ENCODE assay signal across 8 cellular contexts in the genomic region with DNA sequence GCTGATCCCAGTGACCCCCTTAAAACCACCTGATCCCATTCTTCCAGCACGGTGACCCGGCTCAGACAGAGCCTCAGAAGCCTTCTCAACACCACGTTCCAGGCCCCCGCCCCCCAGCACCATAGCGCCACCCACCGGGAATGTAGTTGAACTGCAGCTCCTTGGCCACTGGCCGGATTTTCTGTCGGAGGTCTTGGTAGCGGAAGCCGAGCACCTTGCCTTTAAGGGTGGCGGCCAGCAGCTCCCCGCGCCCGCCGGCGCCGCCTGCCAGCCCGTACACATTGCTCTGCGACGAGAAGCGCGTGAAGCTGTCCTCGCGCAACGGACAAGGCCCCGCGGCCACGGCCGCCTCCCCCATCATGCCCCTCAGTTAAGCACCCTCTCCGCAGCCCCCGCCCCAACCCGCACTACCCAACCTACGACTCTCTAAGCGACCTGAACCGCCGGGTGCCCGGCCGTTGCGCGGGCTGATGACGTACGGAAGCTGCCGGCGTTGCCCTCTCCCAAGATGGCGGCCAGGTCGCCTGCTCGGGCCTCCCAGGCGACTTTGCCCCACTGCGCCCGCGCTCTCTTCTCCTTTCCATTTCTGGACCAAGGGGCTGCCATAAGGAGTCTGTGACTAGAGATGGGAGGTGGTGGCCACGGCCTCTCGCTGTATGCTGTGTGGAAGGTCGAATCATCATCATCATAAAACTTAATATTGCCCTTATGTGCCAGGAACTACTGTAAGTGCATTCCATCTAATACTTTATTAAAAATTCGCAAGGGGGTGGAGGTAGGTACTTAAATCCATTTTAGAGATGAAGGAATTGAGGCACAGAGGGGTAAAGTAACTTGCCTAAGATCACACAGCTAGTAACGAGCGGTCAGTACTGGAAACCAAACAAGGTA. TPM values are rescaled to one million over a fixed set of nuclear protein-coding genes. Genes with fewer than 3 reads are reported as not detected.
DNase-seq lines count a peak whose midpoint lies in the region; ATAC-seq and TF ChIP-seq lines count a peak whose summit lies in the region.

A gene (minus strand): TSS at position 420 of the 891 bp plus-strand sequence. CDS start 59 bp downstream, at position 361.

- H3K4me1 Mint-ChIP-seq in nephron progenitor cell = peaks cover 46% of the 10 kb centered on the region

- H3K4me3 ChIP-seq in RWPE2 (ENCODE audit: severe bottlenecking) = peak within 1 kb of the TSS; percentile 93

- TF ChIP-seq CTCF in RWPE2 (IDR thresholded peaks at IDR 0.05; ENCODE audit: poor library complexity, severe bottlenecking) (peak; percentile 95), nephron progenitor cell (IDR thresholded peaks at IDR 0.05) (peak; percentile 90)

- H3K27me3 ChIP-seq in RWPE2 (ENCODE audit: insufficient read depth, poor library complexity, severe bottlenecking) = no peaks in the 10 kb centered on the region

- H3K9me3 ChIP-seq in RWPE2 (ENCODE audit: severe bottlenecking) = no peaks in the 10 kb centered on the region

- DNase-seq in Daoy (ENCODE audit: low read depth) (peak; percentile 95), H4 (ENCODE audit: low spot score) (peak; percentile 90), M059J (ENCODE audit: low read depth) (peak; percentile 86), RWPE2 (ENCODE audit: low spot score) (peak; percentile 86), fibroblast of the conjunctiva (ENCODE audit: low read depth) (peak; percentile 82), nephron progenitor cell (peak; percentile 89)
- peak; percentile 82 for DNase-seq in activated effector memory CD4-positive, alpha-beta T cell treated with Interleukin-2 at 50 U/mL for 16 hours
- peak; percentile 92 for DNase-seq in stimulated activated naive CD8-positive, alpha-beta T cell treated with anti-CD3 and anti-CD28 coated beads, Interleukin-15, Interleukin-2, amounts not matched to agents 100 U/mL and 50 U/mL, for 24 hours

- H3K36me3 Mint-ChIP-seq in nephron progenitor cell (ENCODE audit: low read depth) = no peaks in the 10 kb centered on the region

- peaks cover 5% of the 10 kb centered on the region; the same call in 1 of the 2 replicates for H3K36me3 ChIP-seq in RWPE2 (ENCODE audit: low read depth)

- peak; percentile 82 for ATAC-seq in RWPE2 (ENCODE audit: low read depth)
- ATAC-seq in stimulated activated naive CD8-positive, alpha-beta T cell treated with anti-CD3 and anti-CD28 coated beads, Interleukin-15, Interleukin-2, amounts not matched to agents 100 U/mL and 50 U/mL, for 24 hours = peak; percentile 85

- peaks cover 8% of the 10 kb centered on the region for H3K9me3 Mint-ChIP-seq in nephron progenitor cell

- H3K27ac ChIP-seq in RWPE2 (ENCODE audit: poor library complexity, severe bottlenecking) = peak within 1 kb of the TSS; percentile 47

- no peaks in the 10 kb centered on the region for H3K4me1 ChIP-seq in RWPE2 (ENCODE audit: insufficient read depth, poor library complexity, severe bottlenecking)

- peak within 1 kb of the TSS; percentile 91 for H3K4me3 Mint-ChIP-seq in nephron progenitor cell

- H3K27ac Mint-ChIP-seq in nephron progenitor cell = peak within 1 kb of the TSS; percentile 99

- peaks cover 44% of the 10 kb centered on the region for H3K27me3 Mint-ChIP-seq in nephron progenitor cell (ENCODE audit: low read depth, poor library complexity)

RNA-seq across cellular contexts. Expression of the gene that starts here (rescaled TPM):
- total RNA-seq in Daoy (2014; rRNA removed; shearing (Covaris generic)) = 3.3 and 6.5 TPM in 2 replicates
- total RNA-seq in H4 (2014; rRNA removed; shearing (Covaris generic)) = 9.2 and 10.6 TPM in 2 replicates
- total RNA-seq in M059J (2014; rRNA removed; shearing (Covaris generic)) = 3.4 and 11.1 TPM in 2 replicates

Comparison
In these comparisons a context has a peak if more than half of its experiments do, and no peak if none do; other contexts are left out.
1. Peak in every context shown above with its lines: DNase-seq, ATAC-seq, H3K4me3 ChIP-seq and H3K27ac ChIP-seq.